33 cellular contexts compared by ENCODE assay signal in genomic region chr3:150734795-150735119, GRCh38. TPM values are rescaled to one million over a fixed set of nuclear protein-coding genes. Genes with fewer than 3 reads are reported as not detected.
"Had no signal": no experiment of that assay in that cellular context is flagged by ENCODE, and none has a peak within 500 bp of the region (broad histone marks: within the 10 kb centered on the region; RNA-seq: fewer than 3 reads in every experiment).

No MANE protein-coding gene starts in this region.

- ATAC-seq: activated CD4-positive, CD25-positive, alpha-beta regulatory T cell treated with anti-CD3 and anti-CD28 coated beads, Interleukin-2, amount 50 U/mL, for 24 hours; activated CD8-positive, alpha-beta memory T cell treated with anti-CD3 and anti-CD28 coated beads, Interleukin-2, amount 10 ng/mL, durations not matched to agents 7 days and 5 days; activated CD8-positive, alpha-beta T cell treated with anti-CD3 and anti-CD28 coated beads for 36 hours; activated naive CD4-positive, alpha-beta T cell treated with anti-CD3 and anti-CD28 coated beads, Interleukin-2, amount 50 U/mL, for 72 hours; heart right ventricle; lower lobe of right lung; naive thymus-derived CD8-positive, alpha-beta T cell; psoas muscle; stimulated activated effector memory CD8-positive, alpha-beta T cell treated with anti-CD3 and anti-CD28 coated beads, Interleukin-12 subunit alpha, Interleukin-12 subunit beta, amount 100 ng/mL, for 72 hours; T-helper 17 cell had no signal

- H3K4me3 ChIP-seq: ascending aorta, cardiac muscle cell, coronary artery, dorsolateral prefrontal cortex, heart right ventricle, lower lobe of right lung, psoas muscle, sigmoid colon, upper lobe of left lung, vagina had no signal

- H3K36me3 ChIP-seq: ascending aorta, cardiac muscle cell, heart right ventricle, lower lobe of right lung, sigmoid colon, upper lobe of left lung, vagina, WERI-Rb-1 had no signal

- H3K4me1 ChIP-seq: ascending aorta, sigmoid colon had no signal

- H3K27ac ChIP-seq: ascending aorta, cardiac muscle cell, coronary artery, dorsolateral prefrontal cortex, lower lobe of right lung, parathyroid adenoma, psoas muscle, sigmoid colon, upper lobe of left lung, vagina, WERI-Rb-1 had no signal

- H3K27me3 ChIP-seq: ascending aorta, cardiac muscle cell, dorsolateral prefrontal cortex, heart right ventricle, sigmoid colon, upper lobe of left lung, vagina had no signal

- H3K9me3 ChIP-seq: ascending aorta, heart right ventricle, lower lobe of right lung, psoas muscle, sigmoid colon, upper lobe of left lung, vagina had no signal

- DNase-seq: activated CD4-positive, alpha-beta T cell treated with anti-CD3 and anti-CD28 coated beads, Interleukin-2, amount 10 ng/mL, durations not matched to agents 7 days and 5 days; activated CD8-positive, alpha-beta memory T cell treated with anti-CD3 and anti-CD28 coated beads, Interleukin-2, amount 10 ng/mL, durations not matched to agents 7 days and 5 days; activated CD8-positive, alpha-beta T cell treated with anti-CD3 and anti-CD28 coated beads for 36 hours; activated naive CD4-positive, alpha-beta T cell; activated T-cell treated with anti-CD3 and anti-CD28 coated beads, Interleukin-2, amount 50 U/mL, for 48 hours; cerebellar nuclear complex; dorsolateral prefrontal cortex; effector memory CD4-positive, alpha-beta T cell; foreskin fibroblast; heart right ventricle; kidney glomerular epithelial cell; lower lobe of right lung; mesenchymal stem cell; naive thymus-derived CD8-positive, alpha-beta T cell; nucleus accumbens; psoas muscle; sigmoid colon; small intestine; stimulated activated CD4-positive, alpha-beta T cell treated with anti-CD3 and anti-CD28 coated beads, Interleukin-4, amount 100 ng/mL, for 24 hours; T-helper 17 cell; T1000; WERI-Rb-1 had no signal

RNA-seq across cellular contexts. Expression of gene ERICH6, which starts 31.0 kb away (rescaled TPM):
- total RNA-seq: activated CD8-positive, alpha-beta memory T cell treated with anti-CD3 and anti-CD28 coated beads, Interleukin-2, amount 10 ng/mL, durations not matched to agents 7 days and 5 days; activated CD8-positive, alpha-beta T cell treated with anti-CD3 and anti-CD28 coated beads for 36 hours; activated naive CD4-positive, alpha-beta T cell treated with anti-CD3 and anti-CD28 coated beads, Interleukin-2, amount 50 U/mL, for 72 hours; ascending aorta; cardiac muscle cell; left lobe of liver; lower lobe of right lung; naive thymus-derived CD8-positive, alpha-beta T cell; psoas muscle; sigmoid colon; subcutaneous adipose tissue; vagina had no signal
- polyA plus RNA-seq: heart right ventricle, psoas muscle, sigmoid colon, small intestine had no signal
